ENCODE assay signal across 9 cellular contexts in the genomic region with DNA sequence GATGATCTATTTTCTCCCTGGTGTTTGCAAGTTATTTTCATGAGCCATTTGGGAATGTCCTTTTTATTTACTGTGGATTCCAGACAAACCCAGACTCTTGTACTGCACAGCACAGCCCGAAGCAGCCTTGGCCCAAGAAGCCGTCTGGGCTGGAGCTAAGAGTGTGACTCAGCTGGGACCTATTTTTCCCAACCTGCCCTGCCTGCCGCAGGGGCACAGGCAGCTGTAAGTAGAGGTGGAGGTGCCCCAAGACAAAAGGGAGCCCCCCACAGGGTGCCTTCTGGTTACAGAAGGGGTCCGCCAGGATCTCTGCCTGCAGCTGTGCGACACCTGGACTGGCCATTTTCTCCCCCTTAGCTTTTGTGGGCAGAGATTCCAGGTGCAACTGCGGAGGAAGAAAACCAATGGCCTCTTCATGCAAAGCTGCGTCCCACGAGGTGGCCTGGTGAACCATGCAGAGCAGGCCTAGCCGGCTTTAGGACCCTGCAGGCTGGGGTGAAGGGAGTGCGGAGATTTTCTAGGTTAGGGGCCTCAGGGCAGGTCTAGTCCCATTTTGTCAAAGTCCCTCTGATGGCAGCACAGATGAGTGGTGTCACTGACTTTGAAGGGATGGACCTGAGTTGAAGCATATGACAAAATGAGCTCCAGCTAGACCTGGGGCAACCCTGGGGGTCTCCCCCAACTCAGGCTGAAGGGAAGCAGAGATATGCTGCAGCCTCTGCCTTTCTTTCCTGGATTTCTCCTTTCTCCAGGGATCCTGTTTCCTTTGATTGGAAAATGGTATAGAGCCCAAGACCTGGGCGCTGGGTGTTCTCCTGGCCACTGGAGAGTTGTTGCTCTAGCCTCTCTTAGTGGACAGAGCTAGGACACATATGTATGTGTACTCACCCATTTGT.
DNase-seq lines count a peak whose midpoint lies in the region; ATAC-seq and TF ChIP-seq lines count a peak whose summit lies in the region.
"Had no signal": no experiment of that assay in that cellular context is flagged by ENCODE, and none has a peak within 500 bp of the region (broad histone marks: within the 10 kb centered on the region; RNA-seq: fewer than 3 reads in every experiment).

No MANE protein-coding gene starts in this region.

- H4K20me1 ChIP-seq in PC-3 (ENCODE audit: low read length) (no peaks in the 10 kb centered on the region), fibroblast of lung (ENCODE audit: control insufficient read depth, extremely low read depth, insufficient read depth, low read length) (no peaks in the 10 kb centered on the region)

- intact Hi-C loops in PC-3 (cut with micrococcal nuclease): no loop called here
- intact Hi-C loops in sciatic nerve (cut with DNase I): no loop called here
- intact Hi-C loops in dorsolateral prefrontal cortex (cut with DNase I): no loop called here

- H3K79me2 ChIP-seq in PC-3 (ENCODE audit: low read length): no peaks in the 10 kb centered on the region
- no peaks in the 10 kb centered on the region for H3K79me2 ChIP-seq in fibroblast of lung (ENCODE audit: control insufficient read depth, insufficient read depth, low read length)

- no peaks in the 10 kb centered on the region for H3F3A ChIP-seq in PC-3 (ENCODE audit: low read length, unreplicated experiment)

- POLR2A ChIA-PET in PC-3 (lab: Charles Lee; ENCODE audit: unreplicated experiment): no interaction called here

- H3K9me3 ChIP-seq in PC-3 (ENCODE audit: low read length) (no peaks in the 10 kb centered on the region), fibroblast of lung (ENCODE audit: control insufficient read depth, insufficient read depth, low read depth, low read length) (no peaks in the 10 kb centered on the region)

- TF ChIP-seq CTCF in PC-3 (conservative IDR thresholded peaks at IDR 0.05; ENCODE audit: low read depth, low read length): no peak
- TF ChIP-seq CTCF in fibroblast of lung (conservative IDR thresholded peaks at IDR 0.05 in 1 of 2, IDR thresholded peaks at IDR 0.05 in 1 of 2; ENCODE audit: low read depth in 1 of 2, low read length in 2 of 2): no peak
- TF ChIP-seq CTCF in dorsolateral prefrontal cortex (IDR thresholded peaks at IDR 0.05 in 54 of 56, conservative IDR thresholded peaks at IDR 0.05 in 2 of 56; ENCODE audit: low read depth in 1 of 56, partially characterized antibody in 56 of 56): no peak

- no TSS peak for BruUV-seq in PC-3 (replicated peaks; lab: Mats Ljungman, UMichigan)

- peaks cover 11% of the 10 kb centered on the region for H3K4me1 ChIP-seq in PC-3 (ENCODE audit: insufficient read depth, low read length)
- peaks cover 9% of the 10 kb centered on the region for H3K4me1 ChIP-seq in fibroblast of lung (ENCODE audit: control insufficient read depth, extremely low read depth, insufficient read depth, low read length)

- H3K27ac ChIP-seq in PC-3 (ENCODE audit: low read length) (no peak overlapping the region), fibroblast of lung (ENCODE audit: insufficient read depth, low read length) (no peak overlapping the region), dorsolateral prefrontal cortex (no peak overlapping the region)

- DNase-seq in GM04503 (ENCODE audit: low read depth) (peak; percentile 79), PC-3 (peak; percentile 59), fibroblast of lung (ENCODE audit: low read depth in 2 of 2) (peak; percentile 76 to 81), sciatic nerve (ENCODE audit: low spot score) (peak; percentile 59), NCI-H446 (lab: John Stamatoyannopoulos, UW) (no peak), CD1c-positive myeloid dendritic cell (ENCODE audit: extremely low spot score) (no peak), dorsolateral prefrontal cortex (no peak)
- DNase-seq in activated effector memory CD4-positive, alpha-beta T cell treated with Interleukin-2 at 50 U/mL for 16 hours: no peak
- DNase-seq: NCI-H187 had no signal

- H3K36me3 ChIP-seq in PC-3 (ENCODE audit: low read depth, low read length) (no peaks in the 10 kb centered on the region), fibroblast of lung (ENCODE audit: control insufficient read depth, insufficient read depth, low read length) (no peaks in the 10 kb centered on the region)

- H2AFZ ChIP-seq in PC-3 (ENCODE audit: low read length): no peak overlapping the region
- no peak overlapping the region for H2AFZ ChIP-seq in fibroblast of lung (ENCODE audit: low read length)

- H3K4me2 ChIP-seq in PC-3 (ENCODE audit: low read length) (no peak overlapping the region), fibroblast of lung (ENCODE audit: extremely low read depth, insufficient read depth, low read length) (no peak overlapping the region)

- no peaks in the 10 kb centered on the region for H3K9me2 ChIP-seq in PC-3 (replicated peaks; ENCODE audit: low read length)

- ATAC-seq in PC-3: peak; percentile 95
- peak; percentile 90 for ATAC-seq in sciatic nerve

- H3K9ac ChIP-seq in PC-3 (ENCODE audit: low read length) (no peak overlapping the region), fibroblast of lung (ENCODE audit: insufficient read depth, low read length) (no peak overlapping the region)

- H3K4me3 ChIP-seq in PC-3 (ENCODE audit: low read length) (no peak overlapping the region), fibroblast of lung (replicated peaks in 1 of 4; ENCODE audit: control extremely low read depth in 1 of 4, insufficient read depth in 1 of 4, low read depth in 3 of 4, low read length in 4 of 4) (no peak overlapping the region), dorsolateral prefrontal cortex (no peak overlapping the region)

- CTCF ChIA-PET in PC-3 (lab: Charles Lee): no interaction called here

- no peaks in the 10 kb centered on the region for H3K27me3 ChIP-seq in PC-3 (ENCODE audit: low read length)
- no peaks in the 10 kb centered on the region for H3K27me3 ChIP-seq in fibroblast of lung (ENCODE audit: control insufficient read depth, insufficient read depth, low read length)
- H3K27me3 ChIP-seq in dorsolateral prefrontal cortex: no peaks in the 10 kb centered on the region

Comparison
In these comparisons a context has a peak if more than half of its experiments do, and no peak if none do; other contexts are left out.
1. DNase-seq: peak in GM04503 (single experiment), PC-3 (single experiment), fibroblast of lung (2 of 2) and sciatic nerve (single experiment); none in NCI-H446 (0 of 2), activated effector memory CD4-positive, alpha-beta T cell treated with Interleukin-2 at 50 U/mL for 16 hours (single experiment), CD1c-positive myeloid dendritic cell (single experiment) and dorsolateral prefrontal cortex (0 of 10).